ENCODE assay signal across 14 cellular contexts in genomic region chrX:114606619-114607018, GRCh38. TPM values are rescaled to one million over a fixed set of nuclear protein-coding genes. Genes with fewer than 3 reads are reported as not detected.
"Had no signal": no experiment of that assay in that cellular context is flagged by ENCODE, and none has a peak within 500 bp of the region (broad histone marks: within the 10 kb centered on the region; RNA-seq: fewer than 3 reads in every experiment).

No MANE protein-coding gene starts in this region.

RNA-seq across cellular contexts. Expression of gene HTR2C, which starts 22.7 kb away (rescaled TPM):
- total RNA-seq: activated B cell treated with CpG ODN at 0.5 μM for 24 hours; activated CD8-positive, alpha-beta T cell treated with anti-CD3 and anti-CD28 coated beads for 36 hours; activated T-cell treated with anti-CD3 and anti-CD28 coated beads, Interleukin-2, amount 50 U/mL, for 4 hours; activated T-helper 17 cell treated with anti-CD3 and anti-CD28 coated beads, Interleukin-2, amount 50 U/mL, for 72 hours; astrocyte; bronchial epithelial cell; cardiac septum; endothelial cell of umbilical vein; esophagus squamous epithelium; fibroblast of lung; gastroesophageal sphincter; glomerular endothelial cell; T-cell; T-helper 2 cell treated with Interferon-gamma antibody and Interleukin-4, amounts not matched to agents 100 ng/mL and 5 ng/mL, for 36 hours had no signal
